In the genomic region with DNA sequence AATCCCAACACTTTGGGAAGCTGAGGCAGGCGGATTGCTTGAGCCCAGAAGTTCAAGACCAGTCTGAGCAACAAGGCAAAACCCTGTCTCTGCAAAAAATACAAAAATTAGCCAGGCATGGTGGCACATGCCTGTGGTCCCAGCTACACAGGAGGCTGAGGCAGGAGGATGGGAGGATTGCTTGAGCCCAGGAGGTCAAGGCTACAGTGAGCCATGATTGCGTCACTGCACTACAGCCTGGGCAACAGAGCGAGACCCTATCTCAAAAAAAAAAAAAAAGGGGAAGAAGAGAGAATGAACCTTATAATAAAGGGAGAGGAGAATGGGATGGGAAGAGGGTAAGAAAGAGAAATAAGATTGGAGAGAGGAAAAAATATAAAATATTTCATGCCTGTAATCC, we compare ENCODE assay signal across 2 cellular contexts.
TF ChIP-seq lines count a peak whose summit lies in the region.

No MANE protein-coding gene starts in this region.

TF ChIP-seq in HEK293, 187 proteins besides CTCF, POLR2A, EP300 and RAD21:
- peak; percentile 68 for TF ChIP-seq ZNF121 (tag by site-specific recombination; IDR thresholded peaks at IDR 0.05)

TF ChIP-seq in K562, 482 proteins besides CTCF, POLR2A, EP300 and RAD21:
- TF ChIP-seq ZNF121 (CRISPR knock-in tag; conservative IDR thresholded peaks at IDR 0.05), result peak; percentile 26; the same call in 1 of the 2 replicates
- TF ChIP-seq CEBPB (tag; IDR thresholded peaks at IDR 0.05), result peak; percentile 63
